In genomic region chr13:46668302-46668720, GRCh38 we compare ENCODE assay signal across 9 cellular contexts.
DNase-seq lines count a peak whose midpoint lies in the region; ATAC-seq and TF ChIP-seq lines count a peak whose summit lies in the region.
"Had no signal": no experiment of that assay in that cellular context is flagged by ENCODE, and none has a peak within 500 bp of the region (broad histone marks: within the 10 kb centered on the region; RNA-seq: fewer than 3 reads in every experiment).

No MANE protein-coding gene starts in this region.

- H4K20me1 ChIP-seq in OCI-LY3 (ENCODE audit: insufficient read depth, low read length), result no peaks in the 10 kb centered on the region

- peak overlapping the region; percentile 82 for H3K27ac ChIP-seq in OCI-LY3 (ENCODE audit: low read length)
- H3K27ac ChIP-seq in duodenal mucosa (ENCODE audit: low read depth, low read length), result no peak overlapping the region

- in situ Hi-C loops in G401 (cut with HindIII; ENCODE audit: low sequenced_read_pairs), result no loop called here

- H3K4me1 Mint-ChIP-seq in nephron, result peaks cover 79% of the 10 kb centered on the region

- peak; percentile 14 for ATAC-seq in GM21529 (IDR thresholded peaks at IDR 0.05; ENCODE audit: unreplicated experiment)

- no peaks in the 10 kb centered on the region for H3K9me3 ChIP-seq in OCI-LY3 (ENCODE audit: insufficient read depth, low read length)
- H3K9me3 ChIP-seq in duodenal mucosa (ENCODE audit: control insufficient read depth in 1 of 2, low read length in 2 of 2), result no peaks in the 10 kb centered on the region

- peaks cover 86% of the 10 kb centered on the region for H3K79me2 ChIP-seq in OCI-LY3 (ENCODE audit: low read length)

- H3K27ac Mint-ChIP-seq in nephron, result peak overlapping the region; percentile 65 to 87 (median 76)

- peak overlapping the region; percentile 69 for H3K4me3 ChIP-seq in OCI-LY3 (ENCODE audit: low read length)
- peak overlapping the region; percentile 25 to 37 for H3K4me3 ChIP-seq in duodenal mucosa (ENCODE audit: low read depth in 1 of 2, low read length in 2 of 2)

- no peak overlapping the region for H3K4me3 Mint-ChIP-seq in nephron
- H3K4me3 Mint-ChIP-seq: neural crest cell had no signal

- TF ChIP-seq CTCF in OCI-LY3 (IDR thresholded peaks at IDR 0.05; ENCODE audit: low read depth, low read length), result no peak
- no peak for TF ChIP-seq CTCF in nephron (IDR thresholded peaks at IDR 0.05; ENCODE audit: unreplicated experiment in 3 of 3)

- H3K9ac ChIP-seq in OCI-LY3 (ENCODE audit: low read length) (peak overlapping the region; percentile 49), duodenal mucosa (ENCODE audit: low read depth in 1 of 2, low read length in 2 of 2) (no peak overlapping the region)

- H3K4me2 ChIP-seq in OCI-LY3 (ENCODE audit: low read length), result peak overlapping the region; percentile 76

- 0 out of 2 replicates have a peak overlapping the region, but pooled peaks have one; percentile 6 for H2AFZ ChIP-seq in OCI-LY3 (ENCODE audit: low read depth, low read length)

- no peaks in the 10 kb centered on the region for H3K27me3 ChIP-seq in OCI-LY3 (ENCODE audit: low read depth, low read length)
- no peaks in the 10 kb centered on the region for H3K27me3 ChIP-seq in duodenal mucosa (ENCODE audit: control insufficient read depth in 1 of 2, insufficient read depth in 2 of 2, low read length in 2 of 2)

- peaks cover 24% of the 10 kb centered on the region for H3K36me3 Mint-ChIP-seq in nephron (ENCODE audit: low read depth)

- H3K4me1 ChIP-seq in OCI-LY3 (ENCODE audit: low read length) (peaks cover 70% of the 10 kb centered on the region), duodenal mucosa (ENCODE audit: control insufficient read depth in 1 of 2, insufficient read depth in 2 of 2, low read length in 2 of 2) (peaks cover 23 to 33% of the 10 kb centered on the region in 2 donors)

- DNase-seq in G401 (ENCODE audit: low spot score) (peak; percentile 93), NCI-H2171 treated with DMSO at 0.1 percent for 48 hours (lab: John Stamatoyannopoulos, UW) (no peak), HuH-7 (ENCODE audit: low spot score) (no peak), COLO829 (ENCODE audit: low spot score) (no peak)

- peaks cover 11% of the 10 kb centered on the region for H3K36me3 ChIP-seq in OCI-LY3 (replicated peaks; ENCODE audit: low read depth, low read length)
- peaks cover 13 to 15% of the 10 kb centered on the region in 2 donors for H3K36me3 ChIP-seq in duodenal mucosa (ENCODE audit: control insufficient read depth in 1 of 2, insufficient read depth in 2 of 2, low read length in 2 of 2)

- H3K9me3 Mint-ChIP-seq in nephron, result no peaks in the 10 kb centered on the region
- H3K9me3 Mint-ChIP-seq: neural crest cell had no signal

- no peaks in the 10 kb centered on the region for H3K27me3 Mint-ChIP-seq in nephron (ENCODE audit: low read depth)
